Comparison of ENCODE assay signal across 27 cellular contexts in genomic region chr12:4245446-4245845, GRCh38.
"Had no signal": no experiment of that assay in that cellular context is flagged by ENCODE, and none has a peak within 500 bp of the region (broad histone marks: within the 10 kb centered on the region; RNA-seq: fewer than 3 reads in every experiment).

No MANE protein-coding gene starts in this region.

- H3K36me3 ChIP-seq: ascending aorta, cardiac muscle cell, left lung, pancreas, tibial nerve had no signal

- H3K9me3 Mint-ChIP-seq: activated CD4-positive, alpha-beta memory T cell treated with anti-CD3 and anti-CD28 coated beads for 36 hours; activated naive CD8-positive, alpha-beta T cell treated with anti-CD3 and anti-CD28 coated beads, Interleukin-2, amount 10 ng/mL, durations not matched to agents 7 days and 5 days; activated T-helper 1 cell treated with anti-CD3 and anti-CD28 coated beads, Interleukin-12 subunit alpha, Interleukin-12 subunit beta, Interleukin-2, Interleukin-4 antibody, amounts not matched to agents 30 ng/mL and 10 ng/mL and 1 ng/mL, durations not matched to agents 14 hours and 24 hours and 36 hours; nephron progenitor cell; T-helper 2 cell treated with Interferon-gamma antibody and Interleukin-4, amounts not matched to agents 5 μg/mL and 100 μg/mL, for 36 hours had no signal

- DNase-seq: activated CD4-positive, alpha-beta memory T cell treated with anti-CD3 and anti-CD28 coated beads for 36 hours; activated CD4-positive, alpha-beta T cell treated with anti-CD3 and anti-CD28 coated beads for 48 hours; activated CD8-positive, alpha-beta memory T cell treated with anti-CD3 and anti-CD28 coated beads, Interleukin-2, amount 50 U/mL, for 4 hours; activated gamma-delta T cell; activated naive CD4-positive, alpha-beta T cell treated with anti-CD3 and anti-CD28 coated beads, Interleukin-2, amount 10 ng/mL, durations not matched to agents 7 days and 5 days; activated naive CD8-positive, alpha-beta T cell treated with anti-CD3 and anti-CD28 coated beads, Interleukin-2, amount 10 ng/mL, durations not matched to agents 7 days and 5 days; activated T-cell treated with anti-CD3 and anti-CD28 coated beads, Interleukin-2, amount 50 U/mL, for 1 hour; dorsolateral prefrontal cortex; effector memory CD4-positive, alpha-beta T cell; left lung; mesendoderm; mucosa of descending colon; nephron progenitor cell; nucleus accumbens; pancreas; psoas muscle; stimulated activated CD4-positive, alpha-beta T cell treated with anti-CD3 and anti-CD28 coated beads, Interleukin-15, amount 100 ng/mL, for 24 hours; stimulated activated CD4-positive, alpha-beta T cell treated with anti-CD3 and anti-CD28 coated beads, Interleukin-2, amount 100 ng/mL, for 24 hours; stimulated activated naive CD4-positive, alpha-beta T cell treated with Interleukin-2 at 50 U/mL for 16 hours had no signal

- H3K27me3 ChIP-seq: ascending aorta, cardiac muscle cell, pancreas, tibial nerve had no signal

- H3K4me3 Mint-ChIP-seq: activated CD4-positive, alpha-beta memory T cell treated with anti-CD3 and anti-CD28 coated beads for 36 hours; activated naive CD4-positive, alpha-beta T cell treated with anti-CD3 and anti-CD28 coated beads, Interleukin-2, amount 10 ng/mL, durations not matched to agents 7 days and 5 days; activated naive CD8-positive, alpha-beta T cell treated with anti-CD3 and anti-CD28 coated beads, Interleukin-2, amount 10 ng/mL, durations not matched to agents 7 days and 5 days; activated T-helper 1 cell treated with anti-CD3 and anti-CD28 coated beads, Interleukin-12 subunit alpha, Interleukin-12 subunit beta, Interleukin-2, Interleukin-4 antibody, amounts not matched to agents 30 ng/mL and 10 ng/mL and 1 ng/mL, durations not matched to agents 14 hours and 24 hours and 36 hours; nephron progenitor cell; T-helper 2 cell treated with Interferon-gamma antibody and Interleukin-4, amounts not matched to agents 5 μg/mL and 100 μg/mL, for 36 hours had no signal

- H3K27ac ChIP-seq: ascending aorta, cardiac muscle cell, coronary artery, dorsolateral prefrontal cortex, left lung, pancreas, psoas muscle had no signal

- H3K27ac Mint-ChIP-seq: activated CD4-positive, alpha-beta memory T cell treated with anti-CD3 and anti-CD28 coated beads for 36 hours; activated naive CD4-positive, alpha-beta T cell treated with anti-CD3 and anti-CD28 coated beads, Interleukin-2, amount 10 ng/mL, durations not matched to agents 7 days and 5 days; activated naive CD8-positive, alpha-beta T cell treated with anti-CD3 and anti-CD28 coated beads, Interleukin-2, amount 10 ng/mL, durations not matched to agents 7 days and 5 days; activated T-helper 1 cell treated with anti-CD3 and anti-CD28 coated beads, Interleukin-12 subunit alpha, Interleukin-12 subunit beta, Interleukin-2, Interleukin-4 antibody, amounts not matched to agents 30 ng/mL and 10 ng/mL and 1 ng/mL, durations not matched to agents 14 hours and 24 hours and 36 hours; T-helper 2 cell treated with Interferon-gamma antibody and Interleukin-4, amounts not matched to agents 5 μg/mL and 100 μg/mL, for 36 hours had no signal

- ATAC-seq: left lung, mucosa of descending colon, pancreas, psoas muscle had no signal

- H3K9me3 ChIP-seq: ascending aorta, left lung, mucosa of descending colon, pancreas, psoas muscle, tibial nerve had no signal

- H3K36me3 Mint-ChIP-seq: activated CD4-positive, alpha-beta memory T cell treated with anti-CD3 and anti-CD28 coated beads for 36 hours; activated naive CD4-positive, alpha-beta T cell treated with anti-CD3 and anti-CD28 coated beads, Interleukin-2, amount 10 ng/mL, durations not matched to agents 7 days and 5 days; brain had no signal

- H3K4me1 ChIP-seq: ascending aorta, pancreas, psoas muscle had no signal

- H3K4me3 ChIP-seq: ascending aorta, cardiac muscle cell, coronary artery, dorsolateral prefrontal cortex, left lung, lung, mucosa of descending colon, pancreas, psoas muscle, tibial nerve had no signal
